Comparison of ENCODE assay signal across 1 cellular context in genomic region chr17:51124641-51125503, GRCh38.
TF ChIP-seq lines count a peak whose summit lies in the region.

No MANE protein-coding gene starts in this region.

TF ChIP-seq in HepG2, 621 proteins besides CTCF, POLR2A, EP300 and RAD21:
- TF ChIP-seq ZNF616 (CRISPR knock-in tag; IDR thresholded peaks at IDR 0.05; ENCODE audit: low read depth) (no peak), ZNF567 (CRISPR knock-in tag; IDR thresholded peaks at IDR 0.05; ENCODE audit: borderline replicate concordance) (no peak), BCLAF1 (IDR thresholded peaks at IDR 0.05) (no peak), ZFAT (CRISPR knock-in tag; conservative IDR thresholded peaks at IDR 0.05) (no peak), CSRNP2 (CRISPR knock-in tag; conservative IDR thresholded peaks at IDR 0.05; ENCODE audit: low read depth) (no peak), ZNF12 (CRISPR knock-in tag; IDR thresholded peaks at IDR 0.05) (no peak), ZNF280D (CRISPR knock-in tag; IDR thresholded peaks at IDR 0.05) (0 out of 2 replicates have a peak, but pooled peaks have one; percentile 37), ZNF570 (CRISPR knock-in tag; IDR thresholded peaks at IDR 0.05; ENCODE audit: borderline replicate concordance) (no peak), ZHX1 (CRISPR knock-in tag; IDR thresholded peaks at IDR 0.05; ENCODE audit: low read depth) (no peak), ZNF224 (CRISPR knock-in tag; IDR thresholded peaks at IDR 0.05) (0 out of 2 replicates have a peak, but pooled peaks have one; percentile 38), BRD4 (CRISPR knock-in tag; IDR thresholded peaks at IDR 0.05) (no peak), ZNF710 (CRISPR knock-in tag; IDR thresholded peaks at IDR 0.05; ENCODE audit: borderline replicate concordance) (0 out of 2 replicates have a peak, but pooled peaks have one; percentile 29), ZNF512 (CRISPR knock-in tag; IDR thresholded peaks at IDR 0.05) (peak; percentile 92), ZNF367 (CRISPR knock-in tag; IDR thresholded peaks at IDR 0.05; ENCODE audit: borderline replicate concordance) (no peak), FOXM1 (CRISPR knock-in tag; IDR thresholded peaks at IDR 0.05) (no peak), ZFP91 (CRISPR knock-in tag; IDR thresholded peaks at IDR 0.05; ENCODE audit: borderline replicate concordance) (no peak), RARA (CRISPR knock-in tag; IDR thresholded peaks at IDR 0.05) (no peak), MIXL1 (CRISPR knock-in tag; IDR thresholded peaks at IDR 0.05) (peak; percentile 31; the same call in 1 of the 2 replicates), ZNF460 (CRISPR knock-in tag; IDR thresholded peaks at IDR 0.05; ENCODE audit: borderline replicate concordance) (peak; percentile 7; the same call in 1 of the 2 replicates)
